ENCODE assay signal across 8 cellular contexts in the genomic region with DNA sequence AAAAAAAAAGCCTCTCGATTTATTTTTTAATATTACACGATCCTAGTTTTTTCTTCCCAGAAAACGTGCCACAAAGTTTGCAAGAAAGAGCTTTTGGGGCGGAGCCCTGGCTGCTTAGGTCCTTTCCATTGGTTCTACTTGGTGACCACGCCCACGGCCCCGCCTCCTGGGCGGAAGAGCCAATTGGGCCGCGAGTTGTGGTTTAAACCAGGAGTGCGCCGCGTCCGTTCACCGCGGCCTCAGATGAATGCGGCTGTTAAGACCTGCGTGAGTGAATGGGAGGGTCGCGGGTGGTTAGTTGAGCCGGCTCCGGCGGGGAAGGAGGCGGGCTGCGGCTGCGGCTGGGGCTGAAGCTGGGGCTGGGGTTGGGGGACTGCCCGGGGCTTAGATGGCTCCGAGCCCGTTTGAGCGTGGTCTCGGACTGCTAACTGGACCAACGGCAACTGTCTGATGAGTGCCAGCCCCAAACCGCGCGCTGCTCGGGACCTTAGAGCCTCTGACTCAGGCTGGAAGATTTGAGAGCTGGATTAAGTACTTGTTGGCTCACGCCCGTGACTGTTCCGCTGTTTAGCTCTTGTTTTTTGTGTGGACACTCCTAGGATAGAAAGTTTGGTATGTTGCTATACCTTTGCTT. TPM values are rescaled to one million over a fixed set of nuclear protein-coding genes. Genes with fewer than 3 reads are reported as not detected.
DNase-seq lines count a peak whose midpoint lies in the region; ATAC-seq and TF ChIP-seq lines count a peak whose summit lies in the region.

A gene (plus strand): TSS at position 231 of the 634 bp plus-strand sequence. CDS start 458 bp downstream, outside the sequence.

- DNase-seq in CD14-positive monocyte (ENCODE audit: low spot score) (peak; percentile 88), NCI-H748 (lab: John Stamatoyannopoulos, UW; ENCODE audit: unreplicated experiment) (peak; percentile 99), dorsolateral prefrontal cortex (peak; percentile 84 to 94 (median 92)), lower leg skin (ENCODE audit: low spot score in 2 of 2) (peak; percentile 96 to 99)
- DNase-seq in activated CD4-positive, alpha-beta T cell treated with anti-CD3 and anti-CD28 coated beads, Interleukin-2, amount 50 U/mL, for 24 hours (ENCODE audit: low read depth in 1 of 2, low spot score in 1 of 2): peak; percentile 65 to 83
- DNase-seq in stimulated activated CD4-positive, alpha-beta T cell treated with anti-CD3 and anti-CD28 coated beads, Interleukin-4, amount 100 ng/mL, for 4 hours: peak; percentile 88 to 90

- peak; percentile 73 for ATAC-seq in GM19395 (IDR thresholded peaks at IDR 0.05; ENCODE audit: unreplicated experiment)
- peak; percentile 50 for ATAC-seq in HG03558 (IDR thresholded peaks at IDR 0.05; ENCODE audit: extremely low read depth, unreplicated experiment)

- peaks cover 58% of the 10 kb centered on the region for H3K4me1 Mint-ChIP-seq in CD14-positive monocyte

- H3K27me3 ChIP-seq in dorsolateral prefrontal cortex: no peaks in the 10 kb centered on the region

- TF ChIP-seq POLR2A in lower leg skin (IDR thresholded peaks at IDR 0.05): no peak

- 1 to 2% methylated on average over 32 to 36 of the region's 39 CpGs for WGBS in lower leg skin, 2 donors

- H3K4me3 ChIP-seq in dorsolateral prefrontal cortex (peak within 1 kb of the TSS; percentile 49 to 85 (median 72)), lower leg skin (ENCODE audit: low read depth, poor library complexity, severe bottlenecking) (peak within 1 kb of the TSS; percentile 57)

- H3K27me3 Mint-ChIP-seq in CD14-positive monocyte (ENCODE audit: low read depth in 3 of 3): no peaks in the 10 kb centered on the region

- TF ChIP-seq CTCF in CD14-positive monocyte (IDR thresholded peaks at IDR 0.05) (no peak), dorsolateral prefrontal cortex (IDR thresholded peaks at IDR 0.05 in 54 of 56, conservative IDR thresholded peaks at IDR 0.05 in 2 of 56; ENCODE audit: low read depth in 1 of 56, partially characterized antibody in 56 of 56) (peak in 15 of 56 donors; percentile 8 to 45 (median 22)), lower leg skin (IDR thresholded peaks at IDR 0.05) (no peak)

- H3K27ac Mint-ChIP-seq in CD14-positive monocyte: peak within 1 kb of the TSS; percentile 90 to 99 (median 94)

- peak within 1 kb of the TSS; percentile 96 to 97 for H3K4me3 Mint-ChIP-seq in CD14-positive monocyte

- H3K27ac ChIP-seq in dorsolateral prefrontal cortex: peak within 1 kb of the TSS in 24 of 59 donors; percentile 6 to 75 (median 33)

- intact Hi-C loops in CD14-positive monocyte (cut with micrococcal nuclease): no loop called here
- intact Hi-C loops in dorsolateral prefrontal cortex (cut with DNase I): no loop called here
- intact Hi-C loops in lower leg skin (cut with DNase I; ENCODE audit: low total_unique reads): no loop called here

- peaks cover 3 to 13% of the 10 kb centered on the region in 2 donors for H3K36me3 Mint-ChIP-seq in CD14-positive monocyte

- no peaks in the 10 kb centered on the region for H3K9me3 Mint-ChIP-seq in CD14-positive monocyte

RNA-seq across cellular contexts. Expression of the gene that starts here (rescaled TPM):
- 1 to 10 TPM; 2.5 to 3.3 TPM for polyA plus RNA-seq in CD14-positive monocyte
- total RNA-seq in dorsolateral prefrontal cortex (10 to 100 TPM in 31 of 120 experiments, 1 to 10 TPM in 89; 2.1 to 17.4 (median 7.5) TPM), lower leg skin (10 to 100 TPM; 31.5 to 46.3 (median 43.0) TPM)
